20 cellular contexts compared by ENCODE assay signal in genomic region chr7:95933618-95934017, GRCh38.
DNase-seq lines count a peak whose midpoint lies in the region; ATAC-seq and TF ChIP-seq lines count a peak whose summit lies in the region.
"Had no signal": no experiment of that assay in that cellular context is flagged by ENCODE, and none has a peak within 500 bp of the region (broad histone marks: within the 10 kb centered on the region; RNA-seq: fewer than 3 reads in every experiment).

No MANE protein-coding gene starts in this region.

- no peaks in the 10 kb centered on the region for H3K9me3 ChIP-seq in vagina
- H3K9me3 ChIP-seq: pancreas, spleen, uterus had no signal

- H3K79me2 ChIP-seq in KMS-11 (ENCODE audit: insufficient read depth, low read depth), result no peaks in the 10 kb centered on the region

- H3K9ac ChIP-seq in KMS-11, result no peak overlapping the region

- no peak overlapping the region for H3K27ac ChIP-seq in KMS-11
- H3K27ac ChIP-seq in vagina, result no peak overlapping the region
- H3K27ac ChIP-seq: pancreas, spleen, uterus, VCaP had no signal

- H3K4me2 ChIP-seq in KMS-11, result peak overlapping the region; percentile 3; the same call in 1 of the 2 replicates

- no peak for TF ChIP-seq CTCF in KMS-11 (conservative IDR thresholded peaks at IDR 0.05; ENCODE audit: low read depth, low read length)
- TF ChIP-seq CTCF in vagina (IDR thresholded peaks at IDR 0.05), result no peak

- H4K20me1 ChIP-seq in KMS-11 (ENCODE audit: insufficient read depth), result no peaks in the 10 kb centered on the region

- H3K36me3 ChIP-seq in KMS-11 (ENCODE audit: insufficient read depth) (no peaks in the 10 kb centered on the region), vagina (no peaks in the 10 kb centered on the region)
- H3K36me3 ChIP-seq: pancreas, spleen, uterus had no signal

- no peak overlapping the region for H2AFZ ChIP-seq in KMS-11 (ENCODE audit: low read depth)

- no peak overlapping the region for H3K4me3 ChIP-seq in KMS-11 (IDR thresholded peaks at IDR 0.05; ENCODE audit: insufficient read depth, low read depth, low read length)
- H3K4me3 ChIP-seq in vagina, result no peak overlapping the region
- H3K4me3 ChIP-seq: pancreas, spleen, uterus had no signal

- H3K4me1 ChIP-seq in KMS-11 (ENCODE audit: low read depth, poor library complexity, severe bottlenecking), result peaks cover 27% of the 10 kb centered on the region
- no peaks in the 10 kb centered on the region for H3K4me1 ChIP-seq in vagina
- H3K4me1 ChIP-seq: spleen, uterus had no signal

- intact Hi-C loops in sciatic nerve (cut with DNase I) (no loop called here), vagina (cut with DNase I) (no loop called here)

- no peaks in the 10 kb centered on the region for H3K27me3 ChIP-seq in KMS-11 (ENCODE audit: insufficient read depth, low read depth)
- no peaks in the 10 kb centered on the region for H3K27me3 ChIP-seq in vagina
- H3K27me3 ChIP-seq: pancreas, spleen, uterus had no signal

- DNase-seq in NCI-H187 (lab: John Stamatoyannopoulos, UW) (peak; percentile 77 to 87), NCI-H510A treated with DMSO at 0.1 percent for 48 hours (lab: John Stamatoyannopoulos, UW) (peak; percentile 80), pons (ENCODE audit: low spot score) (peak; percentile 20), sciatic nerve (ENCODE audit: low spot score) (no peak), vagina (ENCODE audit: extremely low spot score in 2 of 2) (no peak)
- DNase-seq: activated CD4-positive, alpha-beta T cell treated with anti-CD3 and anti-CD28 coated beads, Interleukin-2, amount 50 U/mL, for 48 hours; activated naive CD4-positive, alpha-beta T cell treated with anti-CD3 and anti-CD28 coated beads, Interleukin-2, amount 10 ng/mL, durations not matched to agents 7 days and 5 days; aorta; Calu3; cerebellar nuclear complex; effector memory CD4-positive, alpha-beta T cell; KG1; naive thymus-derived CD8-positive, alpha-beta T cell; NCI-H1048; pancreas; spleen; uterus had no signal

- no peak for ATAC-seq in sciatic nerve
- no peak for ATAC-seq in activated CD4-positive, CD25-positive, alpha-beta regulatory T cell treated with anti-CD3 and anti-CD28 coated beads, Interleukin-2, amount 50 U/mL, for 24 hours
- ATAC-seq: naive thymus-derived CD8-positive, alpha-beta T cell; pancreas had no signal

- no peak for TF ChIP-seq POLR2A in vagina (IDR thresholded peaks at IDR 0.05)

Comparison
In these comparisons a context has a peak if more than half of its experiments do, and no peak if none do; other contexts are left out.
1. DNase-seq: peak in NCI-H187 (2 of 2), NCI-H510A treated with DMSO at 0.1 percent for 48 hours (single experiment) and pons (single experiment); none in sciatic nerve (single experiment) and vagina (0 of 2).